In genomic region chr11:67516806-67517205, GRCh38 we compare ENCODE assay signal across 36 cellular contexts. TPM values are rescaled to one million over a fixed set of nuclear protein-coding genes. Genes with fewer than 3 reads are reported as not detected.
"Had no signal": no experiment of that assay in that cellular context is flagged by ENCODE, and none has a peak within 500 bp of the region (broad histone marks: within the 10 kb centered on the region; RNA-seq: fewer than 3 reads in every experiment).

No MANE protein-coding gene starts in this region.

- DNase-seq: activated B cell treated with CpG ODN at 0.5 μM for 24 hours; activated CD4-positive, alpha-beta memory T cell treated with anti-CD3 and anti-CD28 coated beads for 36 hours; activated CD4-positive, alpha-beta T cell treated with anti-CD3 and anti-CD28 coated beads for 36 hours; activated CD4-positive, alpha-beta T cell treated with anti-CD3 and anti-CD28 coated beads, Interleukin-2, amount 10 ng/mL, durations not matched to agents 24 days and 14 days; activated CD4-positive, CD25-positive, alpha-beta regulatory T cell treated with anti-CD3 and anti-CD28 coated beads, Interleukin-2, amount 50 U/mL, for 72 hours; activated CD8-positive, alpha-beta memory T cell treated with anti-CD3 and anti-CD28 coated beads, Interleukin-2, amount 10 ng/mL, durations not matched to agents 7 days and 5 days; activated CD8-positive, alpha-beta memory T cell treated with anti-CD3 and anti-CD28 coated beads, Interleukin-2, amount 50 U/mL, for 4 hours; activated CD8-positive, alpha-beta T cell treated with anti-CD3 and anti-CD28 coated beads, Interleukin-2, amount 10 ng/mL, durations not matched to agents 7 days and 5 days; activated effector memory CD4-positive, alpha-beta T cell treated with anti-CD3 and anti-CD28 coated beads, Interleukin-2, amount 50 U/mL, for 16 hours; activated naive CD4-positive, alpha-beta T cell treated with anti-CD3 and anti-CD28 coated beads, Interleukin-2, amount 10 ng/mL, durations not matched to agents 7 days and 5 days; activated naive CD8-positive, alpha-beta T cell treated with anti-CD3 and anti-CD28 coated beads, Interleukin-2, amount 10 ng/mL, durations not matched to agents 7 days and 5 days; activated T-cell treated with anti-CD3 and anti-CD28 coated beads, Interleukin-2, amount 50 U/mL, for 1 hour; activated T-cell treated with anti-CD3 and anti-CD28 coated beads, Interleukin-2, amount 50 U/mL, for 48 hours; central memory CD4-positive, alpha-beta T cell; cerebellar nuclear complex; cortex of kidney; dermis blood vessel endothelial cell; effector CD4-positive, alpha-beta T cell; effector memory CD8-positive, alpha-beta T cell; erythroblast; foreskin keratinocyte; gastrocnemius medialis; glutamatergic neuron; heart left ventricle; T-helper 1 cell; T-helper 17 cell; T1000; WERI-Rb-1 had no signal

- H3K4me3 ChIP-seq: ascending aorta, breast epithelium, cardiac muscle cell, esophagus muscularis mucosa, gastrocnemius medialis, heart left ventricle had no signal

- H3K27me3 ChIP-seq: ascending aorta, breast epithelium, gastrocnemius medialis had no signal

- H3K9me3 ChIP-seq: ascending aorta, breast epithelium, esophagus muscularis mucosa, gastrocnemius medialis, heart left ventricle had no signal

- H3K4me1 ChIP-seq: ascending aorta, breast epithelium, esophagus muscularis mucosa, foreskin keratinocyte, gastrocnemius medialis, heart left ventricle had no signal

- H3K27ac ChIP-seq: ascending aorta, breast epithelium, cardiac muscle cell, esophagus muscularis mucosa, foreskin keratinocyte, gastrocnemius medialis, heart left ventricle, WERI-Rb-1 had no signal

- H3K36me3 ChIP-seq: ascending aorta, breast epithelium, cardiac muscle cell, esophagus muscularis mucosa, gastrocnemius medialis, heart left ventricle, WERI-Rb-1 had no signal

- ATAC-seq: activated CD4-positive, alpha-beta T cell treated with anti-CD3 and anti-CD28 coated beads for 36 hours; activated CD8-positive, alpha-beta memory T cell treated with anti-CD3 and anti-CD28 coated beads, Interleukin-2, amount 10 ng/mL, durations not matched to agents 7 days and 5 days; activated CD8-positive, alpha-beta T cell treated with anti-CD3 and anti-CD28 coated beads, Interleukin-2, amount 10 ng/mL, durations not matched to agents 7 days and 5 days; activated naive CD4-positive, alpha-beta T cell treated with anti-CD3 and anti-CD28 coated beads, Interleukin-2, amount 50 U/mL, for 72 hours; effector memory CD8-positive, alpha-beta T cell; foreskin keratinocyte; gastrocnemius medialis; T-helper 17 cell had no signal

RNA-seq across cellular contexts. Expression of gene CABP2, which starts 6.4 kb away (rescaled TPM):
- total RNA-seq: activated B cell treated with CpG ODN at 0.5 μM for 24 hours; activated CD4-positive, alpha-beta memory T cell treated with anti-CD3 and anti-CD28 coated beads for 36 hours; activated CD4-positive, alpha-beta T cell treated with anti-CD3 and anti-CD28 coated beads for 36 hours; activated CD4-positive, alpha-beta T cell treated with anti-CD3 and anti-CD28 coated beads, Interleukin-2, amount 10 ng/mL, durations not matched to agents 24 days and 14 days; activated CD8-positive, alpha-beta memory T cell treated with anti-CD3 and anti-CD28 coated beads for 36 hours; activated CD8-positive, alpha-beta memory T cell treated with anti-CD3 and anti-CD28 coated beads, Interleukin-2, amount 10 ng/mL, durations not matched to agents 7 days and 5 days; activated CD8-positive, alpha-beta T cell treated with anti-CD3 and anti-CD28 coated beads, Interleukin-2, amount 10 ng/mL, durations not matched to agents 7 days and 5 days; activated naive CD4-positive, alpha-beta T cell treated with anti-CD3 and anti-CD28 coated beads, Interleukin-2, amount 50 U/mL, for 72 hours; activated naive CD8-positive, alpha-beta T cell treated with anti-CD3 and anti-CD28 coated beads, Interleukin-2, amount 10 ng/mL, durations not matched to agents 7 days and 5 days; activated T-helper 1 cell treated with anti-CD3 and anti-CD28 coated beads, Interleukin-12 subunit alpha, Interleukin-12 subunit beta, Interleukin-2, Interleukin-4 antibody, amounts not matched to agents 30 ng/mL and 10 ng/mL and 1 ng/mL, durations not matched to agents 14 hours and 24 hours and 36 hours; activated T-helper 2 cell treated with anti-CD3 and anti-CD28 coated beads, Interferon-gamma antibody, Interleukin-2, Interleukin-4, amounts not matched to agents 10 μg/mL and 5 μg/mL and 100 μg/mL, durations not matched to agents 14 hours and 24 hours and 36 hours; ascending aorta; breast epithelium; cardiac muscle cell; dermis blood vessel endothelial cell; esophagus muscularis mucosa; foreskin keratinocyte; gastrocnemius medialis; heart left ventricle; T-helper 17 cell had no signal
- polyA plus RNA-seq: cardiac muscle cell, foreskin keratinocyte, heart left ventricle had no signal
